In the genomic region with DNA sequence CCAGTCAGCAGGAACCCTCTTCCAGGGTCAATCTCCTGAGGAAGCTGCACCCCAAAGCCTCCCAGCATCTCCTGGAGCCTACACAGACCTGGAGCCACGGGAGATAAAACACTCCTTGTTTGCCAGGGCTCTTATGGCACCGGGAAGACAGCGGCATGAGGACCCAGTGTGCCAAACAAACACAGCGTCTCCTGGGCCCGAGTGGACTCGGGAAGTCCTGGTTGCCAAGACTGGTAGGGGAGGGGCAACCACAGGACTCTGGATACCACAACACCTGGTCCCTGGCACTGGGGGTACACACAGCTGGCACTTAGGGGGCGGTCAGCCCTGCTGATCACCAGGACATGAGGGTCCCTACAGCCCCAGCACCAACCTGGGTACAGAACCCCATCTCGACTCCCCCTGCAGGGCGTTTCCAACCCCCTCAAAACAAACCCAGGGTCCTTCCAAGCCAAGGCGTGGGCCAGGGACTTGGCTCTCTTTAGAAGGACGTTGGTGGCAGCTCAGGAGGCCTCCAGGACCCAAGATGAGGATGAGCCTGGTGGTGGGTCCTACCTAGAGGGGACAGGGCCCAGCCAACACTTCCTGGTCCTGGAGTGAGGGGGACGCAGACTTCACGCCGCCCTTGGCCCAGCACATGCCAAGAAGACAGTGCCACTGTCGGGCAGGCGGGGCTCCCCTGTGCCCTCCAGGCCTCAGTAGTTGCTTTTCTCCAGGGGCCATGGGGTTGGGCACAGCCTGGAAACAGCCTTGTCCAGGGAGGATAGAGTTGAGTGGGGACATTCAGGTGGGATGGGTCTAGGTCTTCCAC, we compare ENCODE assay signal across 25 cellular contexts.
DNase-seq lines count a peak whose midpoint lies in the region; ATAC-seq and TF ChIP-seq lines count a peak whose summit lies in the region.
"Had no signal": no experiment of that assay in that cellular context is flagged by ENCODE, and none has a peak within 500 bp of the region (broad histone marks: within the 10 kb centered on the region; RNA-seq: fewer than 3 reads in every experiment).

No MANE protein-coding gene starts in this region.

- H3K36me3 Mint-ChIP-seq in MCF 10A (ENCODE audit: insufficient read depth, unreplicated experiment), result peaks cover 13% of the 10 kb centered on the region
- H3K36me3 Mint-ChIP-seq in CD4-positive, alpha-beta memory T cell, result no peaks in the 10 kb centered on the region
- H3K36me3 Mint-ChIP-seq: activated naive CD4-positive, alpha-beta T cell treated with anti-CD3 and anti-CD28 coated beads, Interleukin-2, amount 50 U/mL, for 24 hours; CD8-positive, alpha-beta memory T cell; naive thymus-derived CD4-positive, alpha-beta T cell had no signal

- no peak for DNase-seq in MCF 10A (ENCODE audit: unreplicated experiment)
- no peak for DNase-seq in breast epithelium (ENCODE audit: low spot score in 2 of 2)
- no peak for DNase-seq in lower lobe of right lung
- DNase-seq in H7, result no peak
- DNase-seq in CD4-positive, alpha-beta memory T cell, result no peak
- DNase-seq: activated CD4-positive, alpha-beta T cell treated with anti-CD3 and anti-CD28 coated beads, Interleukin-2, amount 50 U/mL, for 4 hours; activated CD8-positive, alpha-beta memory T cell treated with anti-CD3 and anti-CD28 coated beads, Interleukin-2, amount 50 U/mL, for 4 hours; anterior cingulate cortex; CD8-positive, alpha-beta memory T cell; midbrain; naive thymus-derived CD4-positive, alpha-beta T cell; NCI-H748 treated with DMSO at 0.1 percent for 48 hours; nucleus accumbens; small intestine had no signal

- POLR2A ChIA-PET in MCF 10A (lab: Yijun Ruan, JAX), result interaction anchor here (0.7 to 2.5 kb wide), 8 partner anchors 10 to 247 kb away, joined by 3 to 11 read pairs (median 5); partner anchors contain the start of gene CELSR1
- POLR2A ChIA-PET in CD4-positive, alpha-beta memory T cell (lab: Charles Lee; ENCODE audit: partially characterized antibody), result no interaction called here

- CTCF ChIA-PET in MCF 10A (lab: Yijun Ruan, JAX), result interaction anchor here (1.0 kb wide), 1 partner anchor 89 kb away, joined by 3 read pairs; no protein-coding TSS in a partner anchor
- CTCF ChIA-PET in CD4-positive, alpha-beta memory T cell (lab: Charles Lee; ENCODE audit: partially characterized antibody), result no interaction called here

- H3K36me3 ChIP-seq in breast epithelium, result no peaks in the 10 kb centered on the region
- peaks cover 0 to 2% of the 10 kb centered on the region in 2 donors for H3K36me3 ChIP-seq in esophagus (ENCODE audit: control insufficient read depth in 2 of 2, insufficient read depth in 2 of 2, low read length in 1 of 2)
- no peaks in the 10 kb centered on the region for H3K36me3 ChIP-seq in lower lobe of right lung
- H3K36me3 ChIP-seq in urinary bladder (ENCODE audit: insufficient read depth), result no peaks in the 10 kb centered on the region
- H3K36me3 ChIP-seq in H7 (replicated peaks; ENCODE audit: control insufficient read depth, insufficient read depth, low read length), result no peaks in the 10 kb centered on the region
- H3K36me3 ChIP-seq in CD4-positive, alpha-beta memory T cell (ENCODE audit: insufficient read depth, low read length), result no peaks in the 10 kb centered on the region
- H3K36me3 ChIP-seq: cardiac muscle cell, esophagus muscularis mucosa, HAP-1 had no signal

- H3K4me1 Mint-ChIP-seq in MCF 10A (ENCODE audit: insufficient read depth, unreplicated experiment), result peaks cover 44% of the 10 kb centered on the region
- no peaks in the 10 kb centered on the region for H3K4me1 Mint-ChIP-seq in CD4-positive, alpha-beta memory T cell
- H3K4me1 Mint-ChIP-seq: activated naive CD4-positive, alpha-beta T cell treated with anti-CD3 and anti-CD28 coated beads, Interleukin-2, amount 50 U/mL, for 24 hours; CD8-positive, alpha-beta memory T cell had no signal

- 60 to 63% methylated on average over 16 of the region's 16 CpGs for WGBS in esophagus, 2 donors
- WGBS in urinary bladder, result 88% methylated on average over 16 of the region's 16 CpGs

- H3K9me3 ChIP-seq in breast epithelium (no peaks in the 10 kb centered on the region), esophagus (ENCODE audit: control insufficient read depth in 2 of 2, insufficient read depth in 1 of 2, low read depth in 1 of 2, low read length in 1 of 2) (no peaks in the 10 kb centered on the region), lower lobe of right lung (no peaks in the 10 kb centered on the region)
- H3K9me3 ChIP-seq in CD4-positive, alpha-beta memory T cell (ENCODE audit: control insufficient read depth in 1 of 2, low read length in 2 of 2), result no peaks in the 10 kb centered on the region
- H3K9me3 ChIP-seq: esophagus muscularis mucosa, HAP-1 had no signal

- no TSS peak for BruUV-seq in MCF 10A (replicated peaks; lab: Mats Ljungman, UMichigan)

- peak; percentile 30 to 47 for ATAC-seq in lower lobe of right lung
- no peak for ATAC-seq in GM19351 (IDR thresholded peaks at IDR 0.05; ENCODE audit: unreplicated experiment)
- ATAC-seq: K562; naive thymus-derived CD4-positive, alpha-beta T cell had no signal

- intact Hi-C loops in MCF 10A (cut with micrococcal nuclease) (loop anchor here (10.0 kb wide), 1 partner anchor 78 kb away; no protein-coding TSS in a partner anchor), breast epithelium (cut with DNase I; ENCODE audit: low total_unique reads) (no loop called here), lower lobe of right lung (cut with DNase I) (no loop called here)
- intact Hi-C loops in CD4-positive, alpha-beta memory T cell (cut with micrococcal nuclease), result no loop called here

- no peaks in the 10 kb centered on the region for H3K27me3 ChIP-seq in breast epithelium
- H3K27me3 ChIP-seq in esophagus (ENCODE audit: control insufficient read depth in 1 of 2, insufficient read depth in 2 of 2, low read length in 2 of 2), result no peaks in the 10 kb centered on the region
- peaks cover 3% of the 10 kb centered on the region for H3K27me3 ChIP-seq in lower lobe of right lung (ENCODE audit: low read depth)
- no peaks in the 10 kb centered on the region for H3K27me3 ChIP-seq in H7 (ENCODE audit: control insufficient read depth, insufficient read depth, low read length)
- no peaks in the 10 kb centered on the region for H3K27me3 ChIP-seq in CD4-positive, alpha-beta memory T cell (ENCODE audit: insufficient read depth, low read length)
- H3K27me3 ChIP-seq: cardiac muscle cell, hepatocyte had no signal

- TF ChIP-seq CTCF in MCF 10A (IDR thresholded peaks at IDR 0.05; ENCODE audit: unreplicated experiment) (no peak), breast epithelium (IDR thresholded peaks at IDR 0.05) (no peak), lower lobe of right lung (IDR thresholded peaks at IDR 0.05) (no peak)

- peak overlapping the region; percentile 41 for H3K4me3 Mint-ChIP-seq in MCF 10A (ENCODE audit: unreplicated experiment)
- no peak overlapping the region for H3K4me3 Mint-ChIP-seq in CD4-positive, alpha-beta memory T cell
- H3K4me3 Mint-ChIP-seq: activated naive CD4-positive, alpha-beta T cell treated with anti-CD3 and anti-CD28 coated beads, Interleukin-2, amount 50 U/mL, for 24 hours; CD8-positive, alpha-beta memory T cell; naive thymus-derived CD4-positive, alpha-beta T cell; T-helper 1 cell treated with Interleukin-12 subunit alpha and Interleukin-12 subunit beta and Interleukin-4 antibody, amounts not matched to agents 30 μg/mL and 1 μg/mL, for 36 hours had no signal

- TF ChIP-seq POLR2A in breast epithelium (IDR thresholded peaks at IDR 0.05), result no peak

- H3K27ac ChIP-seq in breast epithelium (peak overlapping the region in 1 of 2 donors; percentile 14), esophagus (ENCODE audit: low read depth in 2 of 2, low read length in 1 of 2) (peak overlapping the region; percentile 77 to 92), lower lobe of right lung (peak overlapping the region; percentile 53), urinary bladder (ENCODE audit: low read depth) (peak overlapping the region; percentile 33)
- H3K27ac ChIP-seq in CD4-positive, alpha-beta memory T cell (ENCODE audit: low read depth, low read length), result no peak overlapping the region
- H3K27ac ChIP-seq: cardiac muscle cell, esophagus muscularis mucosa, SK-N-MC had no signal

- H3K4me1 ChIP-seq in breast epithelium (no peaks in the 10 kb centered on the region), esophagus (ENCODE audit: control insufficient read depth in 2 of 2, insufficient read depth in 2 of 2, low read length in 1 of 2) (peaks cover 9 to 47% of the 10 kb centered on the region in 2 donors), lower lobe of right lung (peaks cover 40% of the 10 kb centered on the region), urinary bladder (ENCODE audit: insufficient read depth) (no peaks in the 10 kb centered on the region)
- H3K4me1 ChIP-seq in CD4-positive, alpha-beta memory T cell (ENCODE audit: insufficient read depth, low read length), result no peaks in the 10 kb centered on the region
- H3K4me1 ChIP-seq: HAP-1 had no signal

- peaks cover 8% of the 10 kb centered on the region for H3K9me3 Mint-ChIP-seq in MCF 10A (ENCODE audit: unreplicated experiment)
- H3K9me3 Mint-ChIP-seq in CD4-positive, alpha-beta memory T cell, result no peaks in the 10 kb centered on the region
- H3K9me3 Mint-ChIP-seq: activated naive CD4-positive, alpha-beta T cell treated with anti-CD3 and anti-CD28 coated beads, Interleukin-2, amount 50 U/mL, for 24 hours; CD8-positive, alpha-beta memory T cell; naive thymus-derived CD4-positive, alpha-beta T cell; T-helper 1 cell treated with Interleukin-12 subunit alpha and Interleukin-12 subunit beta and Interleukin-4 antibody, amounts not matched to agents 30 μg/mL and 1 μg/mL, for 36 hours had no signal

- H3K4me3 ChIP-seq in breast epithelium, result no peak overlapping the region
- no peak overlapping the region for H3K4me3 ChIP-seq in esophagus (ENCODE audit: low read depth in 1 of 2, low read length in 2 of 2)
- no peak overlapping the region for H3K4me3 ChIP-seq in lower lobe of right lung
- no peak overlapping the region for H3K4me3 ChIP-seq in urinary bladder (ENCODE audit: low read depth, low read length)
- H3K4me3 ChIP-seq in H7 (ENCODE audit: insufficient read depth, low read depth, low read length), result no peak overlapping the region
- H3K4me3 ChIP-seq in CD4-positive, alpha-beta memory T cell (ENCODE audit: low read length in 2 of 2), result no peak overlapping the region
- H3K4me3 ChIP-seq: cardiac muscle cell, esophagus muscularis mucosa, HAP-1, hepatocyte, K562, SK-N-MC had no signal

- H3K27ac Mint-ChIP-seq in MCF 10A (ENCODE audit: low read depth, unreplicated experiment), result no peak overlapping the region
- H3K27ac Mint-ChIP-seq in CD4-positive, alpha-beta memory T cell, result no peak overlapping the region
- H3K27ac Mint-ChIP-seq: activated naive CD4-positive, alpha-beta T cell treated with anti-CD3 and anti-CD28 coated beads, Interleukin-2, amount 50 U/mL, for 24 hours; CD8-positive, alpha-beta memory T cell; naive thymus-derived CD4-positive, alpha-beta T cell; T-helper 1 cell treated with Interleukin-12 subunit alpha and Interleukin-12 subunit beta and Interleukin-4 antibody, amounts not matched to agents 30 μg/mL and 1 μg/mL, for 36 hours had no signal

- no peaks in the 10 kb centered on the region for H3K27me3 Mint-ChIP-seq in MCF 10A (ENCODE audit: insufficient read depth, unreplicated experiment)
- H3K27me3 Mint-ChIP-seq in CD4-positive, alpha-beta memory T cell, result peaks cover 3 to 7% of the 10 kb centered on the region in 2 donors
- H3K27me3 Mint-ChIP-seq: activated naive CD4-positive, alpha-beta T cell treated with anti-CD3 and anti-CD28 coated beads, Interleukin-2, amount 50 U/mL, for 24 hours had no signal
